ENCODE assay signal across 8 cellular contexts in genomic region chr1:39816431-39817090, GRCh38. TPM values are rescaled to one million over a fixed set of nuclear protein-coding genes. Genes with fewer than 3 reads are reported as not detected.
DNase-seq lines count a peak whose midpoint lies in the region; ATAC-seq and TF ChIP-seq lines count a peak whose summit lies in the region.

No MANE protein-coding gene starts in this region.

- ATAC-seq in GM21825 (IDR thresholded peaks at IDR 0.05; ENCODE audit: unreplicated experiment) (peak; percentile 52), HG03457 (IDR thresholded peaks at IDR 0.05; ENCODE audit: unreplicated experiment) (no peak)

- H3K27ac ChIP-seq in Karpas-422 (ENCODE audit: low read length) = no peak overlapping the region

- peak; percentile 76 for TF ChIP-seq CTCF in osteocyte (IDR thresholded peaks at IDR 0.05)

- H2AFZ ChIP-seq in Karpas-422 (ENCODE audit: low read length) = no peak overlapping the region

- no peaks in the 10 kb centered on the region for H3K9me3 Mint-ChIP-seq in osteocyte (ENCODE audit: unreplicated experiment)

- no peaks in the 10 kb centered on the region for H3K36me3 ChIP-seq in Karpas-422 (ENCODE audit: insufficient read depth, low read length)

- H4K20me1 ChIP-seq in Karpas-422 (ENCODE audit: insufficient read depth, low read depth, low read length) = no peaks in the 10 kb centered on the region

- H3K4me1 Mint-ChIP-seq in osteocyte (ENCODE audit: unreplicated experiment) = no peaks in the 10 kb centered on the region

- no peak overlapping the region for H3K4me3 Mint-ChIP-seq in osteocyte (ENCODE audit: unreplicated experiment)

- no peaks in the 10 kb centered on the region for H3K9me3 ChIP-seq in Karpas-422 (ENCODE audit: low read length)

- H3K79me2 ChIP-seq in Karpas-422 (ENCODE audit: low read length) = no peaks in the 10 kb centered on the region

- peak overlapping the region; percentile 44; the same call in 1 of the 2 replicates for H3K4me3 ChIP-seq in Karpas-422 (ENCODE audit: low read length)

- H3K9ac ChIP-seq in Karpas-422 (ENCODE audit: low read length) = no peak overlapping the region; the same call in 1 of the 2 replicates

- H3K9me2 ChIP-seq in Karpas-422 (replicated peaks; ENCODE audit: insufficient read depth, low read length) = no peaks in the 10 kb centered on the region

- peaks cover 13% of the 10 kb centered on the region for H3K27me3 Mint-ChIP-seq in osteocyte (ENCODE audit: unreplicated experiment)

- no peaks in the 10 kb centered on the region for H3K36me3 Mint-ChIP-seq in osteocyte (ENCODE audit: unreplicated experiment)

- DNase-seq in GDM1 (lab: John Stamatoyannopoulos, UW) (peak; percentile 24), Karpas-422 (peak; percentile 88), RPMI8226 (peak; percentile 85), foreskin melanocyte (peak; percentile 51), osteocyte (ENCODE audit: extremely low spot score, unreplicated experiment) (no peak)
- DNase-seq in activated naive CD4-positive, alpha-beta T cell treated with Interleukin-2 at 50 U/mL for 16 hours = peak; percentile 63

- H3K4me2 ChIP-seq in Karpas-422 (ENCODE audit: low read depth, low read length, poor library complexity, severe bottlenecking) = peak overlapping the region; percentile 49

- H3K27ac Mint-ChIP-seq in osteocyte (ENCODE audit: unreplicated experiment) = no peak overlapping the region

- H3K4me1 ChIP-seq in Karpas-422 (ENCODE audit: low read length) = peaks cover 11% of the 10 kb centered on the region

- H3K27me3 ChIP-seq in Karpas-422 (ENCODE audit: low read length) = no peaks in the 10 kb centered on the region

RNA-seq across cellular contexts. Expression of gene BMP8B, which starts 27.9 kb away (rescaled TPM):
- not detected in 2 replicates for total RNA-seq in Karpas-422 (2014; rRNA removed; shearing (Covaris generic); ENCODE audit: low replicate concordance)
- 0.08 TPM in 1 of 2 replicates, not detected in the other for total RNA-seq in osteocyte

RNA-seq across cellular contexts. Expression of gene OXCT2, which starts 45.4 kb away (rescaled TPM):
- total RNA-seq in Karpas-422 (2014; rRNA removed; shearing (Covaris generic); ENCODE audit: low replicate concordance) = not detected in 2 replicates
- total RNA-seq in osteocyte = 0.18 TPM in 1 of 2 replicates, not detected in the other
